In the genomic region with DNA sequence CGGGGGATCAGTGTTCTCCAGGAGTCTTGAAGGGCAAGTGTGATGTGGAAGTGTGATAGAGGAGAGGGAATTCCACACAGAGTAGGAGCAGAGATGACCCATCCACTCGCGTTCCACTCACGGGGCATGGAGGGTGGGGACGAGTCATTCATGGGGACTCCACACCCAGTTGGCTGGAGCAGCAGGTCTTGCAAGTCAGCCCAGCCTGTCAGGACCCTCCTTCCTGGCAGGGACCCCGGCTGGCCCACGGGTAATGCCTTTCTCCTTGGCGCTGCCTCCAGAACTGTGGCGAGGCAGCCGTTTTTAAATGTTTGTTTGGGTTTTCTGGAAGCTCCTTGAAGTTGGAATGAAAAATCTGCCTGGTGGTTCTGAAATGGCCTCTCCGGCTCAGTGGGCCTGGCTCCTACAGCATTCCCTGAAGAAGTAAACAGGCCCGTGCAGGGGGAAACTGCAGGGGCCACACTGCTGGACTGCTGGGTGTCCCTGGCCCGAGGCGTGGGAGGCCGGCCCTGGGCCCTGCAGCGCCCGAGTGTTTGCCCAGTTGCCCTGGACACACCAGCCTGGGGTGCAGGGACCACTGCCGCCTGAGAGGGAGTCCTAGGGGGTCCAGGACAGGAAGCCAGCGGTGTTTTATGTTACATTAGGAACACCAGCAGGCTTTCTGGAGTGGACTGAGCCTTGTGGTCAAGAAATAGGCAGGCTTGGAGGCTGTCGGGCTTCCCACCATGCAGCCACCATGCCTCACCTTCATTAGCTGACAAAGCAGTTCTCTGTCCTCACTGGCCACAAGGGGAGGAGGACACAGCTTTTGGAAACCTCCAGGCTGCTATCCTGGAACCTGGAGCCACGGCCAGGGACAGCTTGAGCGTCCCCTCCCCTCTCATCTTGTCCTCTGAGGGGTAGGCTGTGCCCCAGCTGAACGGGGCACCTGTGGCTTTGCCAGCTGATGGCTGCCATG, we compare ENCODE assay signal across 12 cellular contexts.
"Had no signal": no experiment of that assay in that cellular context is flagged by ENCODE, and none has a peak within 500 bp of the region (broad histone marks: within the 10 kb centered on the region; RNA-seq: fewer than 3 reads in every experiment).

No MANE protein-coding gene starts in this region.

- H3K36me3 ChIP-seq: brain microvascular endothelial cell, gastroesophageal sphincter, right lobe of liver, upper lobe of left lung had no signal

- H3K27ac ChIP-seq: brain microvascular endothelial cell, gastroesophageal sphincter, right lobe of liver, upper lobe of left lung had no signal

- H3K9me3 ChIP-seq: gastroesophageal sphincter, right lobe of liver, upper lobe of left lung had no signal

- H3K4me3 ChIP-seq: gastroesophageal sphincter, right lobe of liver, upper lobe of left lung had no signal

- H3K4me1 ChIP-seq: right lobe of liver had no signal

- H3K27me3 ChIP-seq: brain microvascular endothelial cell, right lobe of liver, upper lobe of left lung had no signal

- FAIRE-seq: keratinocyte had no signal

- DNase-seq: activated CD8-positive, alpha-beta memory T cell treated with anti-CD3 and anti-CD28 coated beads, Interleukin-2, amount 10 ng/mL, durations not matched to agents 7 days and 5 days; activated gamma-delta T cell; activated T-cell treated with anti-CD3 and anti-CD28 coated beads, Interleukin-2, amount 50 U/mL, for 24 hours; brain microvascular endothelial cell; cerebellar nuclear complex; dermis blood vessel endothelial cell; right lobe of liver; stimulated activated CD4-positive, alpha-beta T cell treated with anti-CD3 and anti-CD28 coated beads, Interleukin-2, amount 100 ng/mL, for 24 hours; stimulated activated naive CD4-positive, alpha-beta T cell had no signal

- ATAC-seq: activated CD8-positive, alpha-beta memory T cell treated with anti-CD3 and anti-CD28 coated beads, Interleukin-2, amount 10 ng/mL, durations not matched to agents 7 days and 5 days; gastroesophageal sphincter had no signal
